In the genomic region with DNA sequence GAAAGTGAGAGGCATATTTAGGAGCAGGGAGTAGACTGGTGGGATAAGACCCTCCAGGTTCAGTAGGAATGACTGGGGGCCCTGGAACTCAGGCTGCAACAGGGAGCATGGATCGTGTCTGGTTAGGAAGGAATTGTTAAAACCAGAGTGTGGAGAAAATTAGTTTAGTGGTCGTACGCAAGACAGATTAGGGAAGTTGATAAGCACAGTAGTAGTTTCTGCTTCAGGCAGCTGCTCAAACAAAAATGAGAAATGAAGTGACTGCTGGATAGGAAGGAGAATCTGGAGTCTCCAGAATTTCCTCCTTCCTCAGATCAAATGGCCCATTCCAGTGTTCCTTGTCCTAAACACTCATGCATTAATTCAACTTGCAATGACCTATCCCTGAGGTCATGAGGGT, we compare ENCODE assay signal across 1 cellular context.
TF ChIP-seq lines count a peak whose summit lies in the region.

No MANE protein-coding gene starts in this region.

TF ChIP-seq in GM12878, 131 proteins besides CTCF, POLR2A, EP300 and RAD21:
- TF ChIP-seq NFXL1 (IDR thresholded peaks at IDR 0.05; ENCODE audit: borderline replicate concordance) (no peak), POLR2AphosphoS2 (IDR thresholded peaks at IDR 0.05; ENCODE audit: low read depth, low read length) (no peak), SRF (IDR thresholded peaks at IDR 0.05; ENCODE audit: low read depth in 2 of 2, low read length in 2 of 2) (no peak), TCF12 (IDR thresholded peaks at IDR 0.05; ENCODE audit: low read depth, low read length) (no peak), CHD1 (IDR thresholded peaks at IDR 0.05; ENCODE audit: low read depth, low read length) (no peak), HDGF (IDR thresholded peaks at IDR 0.05) (no peak), MTA2 (IDR thresholded peaks at IDR 0.05; ENCODE audit: low read depth) (0 out of 2 replicates have a peak, but pooled peaks have one; percentile 19), DPF2 (IDR thresholded peaks at IDR 0.05) (0 out of 2 replicates have a peak, but pooled peaks have one; percentile 15), CHD2 (IDR thresholded peaks at IDR 0.05; ENCODE audit: borderline replicate concordance, low read depth, low read length) (no peak), EGR1 (IDR thresholded peaks at IDR 0.05; ENCODE audit: borderline replicate concordance in 1 of 2, low read depth in 2 of 2, low read length in 2 of 2) (no peak), IKZF1 (conservative IDR thresholded peaks at IDR 0.05) (peak; percentile 45; the same call in 1 of the 2 replicates), IKZF2 (IDR thresholded peaks at IDR 0.05) (peak; percentile 50 to 59; a peak in 2 of 4 replicates)
- TF ChIP-seq, protein P1, sequence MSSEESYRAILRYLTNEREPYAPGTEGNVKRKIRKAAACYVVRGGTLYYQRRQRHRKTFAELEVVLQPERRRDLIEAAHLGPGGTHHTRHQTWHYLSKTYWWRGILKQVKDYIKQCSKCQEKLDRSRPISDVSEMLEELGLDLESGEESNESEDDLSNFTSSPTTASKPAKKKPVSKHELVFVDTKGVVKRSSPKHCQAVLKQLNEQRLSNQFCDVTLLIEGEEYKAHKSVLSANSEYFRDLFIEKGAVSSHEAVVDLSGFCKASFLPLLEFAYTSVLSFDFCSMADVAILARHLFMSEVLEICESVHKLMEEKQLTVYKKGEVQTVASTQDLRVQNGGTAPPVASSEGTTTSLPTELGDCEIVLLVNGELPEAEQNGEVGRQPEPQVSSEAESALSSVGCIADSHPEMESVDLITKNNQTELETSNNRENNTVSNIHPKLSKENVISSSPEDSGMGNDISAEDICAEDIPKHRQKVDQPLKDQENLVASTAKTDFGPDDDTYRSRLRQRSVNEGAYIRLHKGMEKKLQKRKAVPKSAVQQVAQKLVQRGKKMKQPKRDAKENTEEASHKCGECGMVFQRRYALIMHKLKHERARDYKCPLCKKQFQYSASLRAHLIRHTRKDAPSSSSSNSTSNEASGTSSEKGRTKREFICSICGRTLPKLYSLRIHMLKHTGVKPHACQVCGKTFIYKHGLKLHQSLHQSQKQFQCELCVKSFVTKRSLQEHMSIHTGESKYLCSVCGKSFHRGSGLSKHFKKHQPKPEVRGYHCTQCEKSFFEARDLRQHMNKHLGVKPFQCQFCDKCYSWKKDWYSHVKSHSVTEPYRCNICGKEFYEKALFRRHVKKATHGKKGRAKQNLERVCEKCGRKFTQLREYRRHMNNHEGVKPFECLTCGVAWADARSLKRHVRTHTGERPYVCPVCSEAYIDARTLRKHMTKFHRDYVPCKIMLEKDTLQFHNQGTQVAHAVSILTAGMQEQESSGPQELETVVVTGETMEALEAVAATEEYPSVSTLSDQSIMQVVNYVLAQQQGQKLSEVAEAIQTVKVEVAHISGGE (CRISPR knock-in tag; IDR thresholded peaks at IDR 0.05) = no peak
- TF ChIP-seq, protein P2, sequence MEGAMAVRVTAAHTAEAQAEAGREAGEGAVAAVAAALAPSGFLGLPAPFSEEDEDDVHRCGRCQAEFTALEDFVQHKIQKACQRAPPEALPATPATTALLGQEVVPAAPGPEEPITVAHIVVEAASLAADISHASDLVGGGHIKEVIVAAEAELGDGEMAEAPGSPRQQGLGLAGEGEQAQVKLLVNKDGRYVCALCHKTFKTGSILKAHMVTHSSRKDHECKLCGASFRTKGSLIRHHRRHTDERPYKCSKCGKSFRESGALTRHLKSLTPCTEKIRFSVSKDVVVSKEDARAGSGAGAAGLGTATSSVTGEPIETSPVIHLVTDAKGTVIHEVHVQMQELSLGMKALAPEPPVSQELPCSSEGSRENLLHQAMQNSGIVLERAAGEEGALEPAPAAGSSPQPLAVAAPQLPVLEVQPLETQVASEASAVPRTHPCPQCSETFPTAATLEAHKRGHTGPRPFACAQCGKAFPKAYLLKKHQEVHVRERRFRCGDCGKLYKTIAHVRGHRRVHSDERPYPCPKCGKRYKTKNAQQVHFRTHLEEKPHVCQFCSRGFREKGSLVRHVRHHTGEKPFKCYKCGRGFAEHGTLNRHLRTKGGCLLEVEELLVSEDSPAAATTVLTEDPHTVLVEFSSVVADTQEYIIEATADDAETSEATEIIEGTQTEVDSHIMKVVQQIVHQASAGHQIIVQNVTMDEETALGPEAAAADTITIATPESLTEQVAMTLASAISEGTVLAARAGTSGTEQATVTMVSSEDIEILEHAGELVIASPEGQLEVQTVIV (IDR thresholded peaks at IDR 0.05; ENCODE audit: borderline replicate concordance, partially characterized antibody) = no peak
